8 cellular contexts compared by ENCODE assay signal in genomic region chr10:118698421-118698820, GRCh38. TPM values are rescaled to one million over a fixed set of nuclear protein-coding genes. Genes with fewer than 3 reads are reported as not detected.
A peak's percentile ranks its signal among the peaks of the same experiment; 100 is the strongest.
DNase-seq lines count a peak whose midpoint lies in the region; ATAC-seq, FAIRE-seq and TF ChIP-seq lines count a peak whose summit lies in the region.

No MANE protein-coding gene starts in this region.

- TF ChIP-seq CTCF in esophagus muscularis mucosa (IDR thresholded peaks at IDR 0.05) (no peak), vagina (IDR thresholded peaks at IDR 0.05) (no peak)

- no peak for FAIRE-seq in GM12892 (lab: Jason Lieb, UNC)

- in situ Hi-C loops in Caki2 (cut with HindIII; ENCODE audit: low pct_unique_long_range_greater_than_20kb, low sequenced_read_pairs), result no loop called here
- in situ Hi-C loops in KBM-7 (cut with MboI; ENCODE audit: low pct_unique_long_range_greater_than_20kb, low sequenced_read_pairs), result no loop called here

- DNase-seq in Caki2 (ENCODE audit: low read depth) (peak; percentile 23), KBM-7 (peak; percentile 46), esophagus muscularis mucosa (ENCODE audit: extremely low spot score) (peak; percentile 92), vagina (ENCODE audit: extremely low spot score in 2 of 2) (no peak), GM12892 (ENCODE audit: insufficient read length) (no peak)
- DNase-seq in activated CD4-positive, alpha-beta T cell treated with anti-CD3 and anti-CD28 coated beads, Interleukin-2, amount 50 U/mL, for 48 hours, result peak; percentile 73 to 81
- peak; percentile 47 to 74 (median 72) for DNase-seq in stimulated activated CD4-positive, alpha-beta T cell treated with anti-CD3 and anti-CD28 coated beads, TNF-alpha, amount 100 ng/mL, for 1 hour (ENCODE audit: low read depth in 3 of 3, low spot score in 1 of 3)

- TF ChIP-seq POLR2A in esophagus muscularis mucosa (IDR thresholded peaks at IDR 0.05; ENCODE audit: low read depth) (no peak), vagina (IDR thresholded peaks at IDR 0.05) (no peak), GM12892 (IDR thresholded peaks at IDR 0.05; ENCODE audit: low read depth, low read length) (no peak)

- H3K27me3 ChIP-seq in esophagus muscularis mucosa (no peaks in the 10 kb centered on the region), vagina (no peaks in the 10 kb centered on the region)

- 74% methylated on average over 7 of the region's 7 CpGs for WGBS in esophagus muscularis mucosa

- H3K4me1 ChIP-seq in esophagus muscularis mucosa (peaks cover 0 to 30% (median 25%) of the 10 kb centered on the region in 4 donors), vagina (peaks cover 7% of the 10 kb centered on the region)

- ATAC-seq in GM21717 (IDR thresholded peaks at IDR 0.05; ENCODE audit: unreplicated experiment), result peak; percentile 99

- H3K9me3 ChIP-seq in esophagus muscularis mucosa (no peaks in the 10 kb centered on the region), vagina (no peaks in the 10 kb centered on the region)

- H3K27ac ChIP-seq in esophagus muscularis mucosa (replicated peaks in 1 of 4), result no peak overlapping the region
- H3K27ac ChIP-seq in vagina, result no peak overlapping the region

- no peak for TF ChIP-seq EP300 in esophagus muscularis mucosa (IDR thresholded peaks at IDR 0.05)

- H3K4me3 ChIP-seq in esophagus muscularis mucosa (no peak overlapping the region), vagina (no peak overlapping the region)

- H3K36me3 ChIP-seq in esophagus muscularis mucosa (peaks cover 0 to 18% (median 13%) of the 10 kb centered on the region in 4 donors), vagina (peaks cover 0 to 5% of the 10 kb centered on the region in 2 donors)

- intact Hi-C loops in esophagus muscularis mucosa (cut with DNase I), result no loop called here
- intact Hi-C loops in vagina (cut with DNase I), result no loop called here

RNA-seq across cellular contexts. Expression of gene CACUL1, which starts 56.3 kb away (rescaled TPM):
- 19.0 and 24.0 TPM in 2 replicates for total RNA-seq in Caki2 (2014; rRNA removed; shearing (Covaris generic); ENCODE audit: low replicate concordance)
- 10 to 100 TPM; 30.8 to 44.4 (median 33.3) TPM for total RNA-seq in esophagus muscularis mucosa
- total RNA-seq in vagina, result 13.8 TPM
- 11.5 TPM for polyA plus RNA-seq in GM12892 (2012; ENCODE audit: missing spikeins)

Comparison
In these comparisons a context has a peak if more than half of its experiments do, and no peak if none do; other contexts are left out.
1. DNase-seq: peak in Caki2 (single experiment), KBM-7 (single experiment), activated CD4-positive, alpha-beta T cell treated with anti-CD3 and anti-CD28 coated beads, Interleukin-2, amount 50 U/mL, for 48 hours (2 of 2), esophagus muscularis mucosa (single experiment) and stimulated activated CD4-positive, alpha-beta T cell treated with anti-CD3 and anti-CD28 coated beads, TNF-alpha, amount 100 ng/mL, for 1 hour (3 of 3); none in vagina (0 of 2) and GM12892 (single experiment).